Comparison of ENCODE assay signal across 9 cellular contexts in the genomic region with DNA sequence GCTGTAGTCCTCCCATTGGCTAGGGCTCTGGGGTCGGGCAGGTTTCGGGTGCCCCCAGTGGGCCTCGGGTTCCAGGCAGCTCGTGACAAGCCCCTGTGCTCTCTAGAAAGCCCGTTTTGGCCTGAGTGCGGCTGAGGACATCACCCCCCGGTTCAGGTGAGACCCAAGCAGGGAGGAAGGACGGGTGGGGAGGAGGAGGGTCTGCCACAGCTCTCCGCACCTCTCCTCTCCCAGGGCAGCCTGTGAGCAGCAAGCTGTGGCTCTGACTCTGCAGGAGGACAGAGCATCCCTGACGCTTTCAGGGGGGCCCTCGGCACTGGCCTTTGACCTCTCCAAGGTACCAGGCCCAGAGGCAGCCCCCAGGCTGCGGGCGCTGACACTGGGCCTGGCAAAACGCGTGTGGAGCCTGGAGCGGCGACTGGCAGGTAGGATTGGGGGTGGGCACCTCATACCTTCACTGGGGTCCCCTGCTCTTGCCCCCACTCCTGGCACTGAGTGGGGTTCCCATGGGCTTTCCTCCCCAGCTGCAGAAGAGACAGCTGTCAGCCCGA. TPM values are rescaled to one million over a fixed set of nuclear protein-coding genes. Genes with fewer than 3 reads are reported as not detected.
A peak's percentile ranks its signal among the peaks of the same experiment; 100 is the strongest.
DNase-seq lines count a peak whose midpoint lies in the region; ATAC-seq and TF ChIP-seq lines count a peak whose summit lies in the region.
"Had no signal": no experiment of that assay in that cellular context is flagged by ENCODE, and none has a peak within 500 bp of the region (broad histone marks: within the 10 kb centered on the region; RNA-seq: fewer than 3 reads in every experiment).

No MANE protein-coding gene starts in this region.

- peaks cover 7% of the 10 kb centered on the region for H3K36me3 Mint-ChIP-seq in activated naive CD4-positive, alpha-beta T cell treated with anti-CD3 and anti-CD28 coated beads, Interleukin-2, amount 10 ng/mL, durations not matched to agents 7 days and 5 days

- H3K9me3 ChIP-seq in lower lobe of right lung: no peaks in the 10 kb centered on the region
- H3K9me3 ChIP-seq in upper lobe of right lung: no peaks in the 10 kb centered on the region

- peak overlapping the region; percentile 44 for H3K27ac ChIP-seq in angular gyrus (ENCODE audit: low read depth, low read length)
- H3K27ac ChIP-seq in lower lobe of right lung: peak overlapping the region; percentile 85
- peak overlapping the region; percentile 85 for H3K27ac ChIP-seq in upper lobe of right lung

- H3K27me3 Mint-ChIP-seq in activated naive CD4-positive, alpha-beta T cell treated with anti-CD3 and anti-CD28 coated beads, Interleukin-2, amount 10 ng/mL, durations not matched to agents 7 days and 5 days: peaks cover 51% of the 10 kb centered on the region

- peaks cover 45% of the 10 kb centered on the region for H3K4me1 Mint-ChIP-seq in activated naive CD4-positive, alpha-beta T cell treated with anti-CD3 and anti-CD28 coated beads, Interleukin-2, amount 10 ng/mL, durations not matched to agents 7 days and 5 days

- H3K4me3 ChIP-seq in lower lobe of right lung (peak overlapping the region; percentile 90), upper lobe of right lung (peak overlapping the region; percentile 84)

- H3K4me3 Mint-ChIP-seq in activated naive CD4-positive, alpha-beta T cell treated with anti-CD3 and anti-CD28 coated beads, Interleukin-2, amount 10 ng/mL, durations not matched to agents 7 days and 5 days: peak overlapping the region; percentile 82

- H3K9me3 Mint-ChIP-seq in activated naive CD4-positive, alpha-beta T cell treated with anti-CD3 and anti-CD28 coated beads, Interleukin-2, amount 10 ng/mL, durations not matched to agents 7 days and 5 days: no peaks in the 10 kb centered on the region

- H3K27ac Mint-ChIP-seq in activated naive CD4-positive, alpha-beta T cell treated with anti-CD3 and anti-CD28 coated beads, Interleukin-2, amount 10 ng/mL, durations not matched to agents 7 days and 5 days: peak overlapping the region; percentile 82

- H3K27me3 ChIP-seq in lower lobe of right lung (ENCODE audit: low read depth): no peaks in the 10 kb centered on the region
- no peaks in the 10 kb centered on the region for H3K27me3 ChIP-seq in upper lobe of right lung

- no peak for DNase-seq in activated naive CD4-positive, alpha-beta T cell treated with anti-CD3 and anti-CD28 coated beads, Interleukin-2, amount 10 ng/mL, durations not matched to agents 7 days and 5 days
- DNase-seq in activated naive CD4-positive, alpha-beta T cell (lab: John Stamatoyannopoulos, UW): no peak
- DNase-seq in lower lobe of right lung (no peak), upper lobe of right lung (no peak), NCI-H2171 treated with DMSO at 0.1 percent for 48 hours (lab: John Stamatoyannopoulos, UW) (no peak)

- intact Hi-C loops in lower lobe of right lung (cut with DNase I) (no loop called here), upper lobe of right lung (cut with DNase I) (no loop called here)

- CTCF ChIA-PET in activated naive CD4-positive, alpha-beta T cell treated with anti-CD3 and anti-CD28 coated beads, Interleukin-2, amount 10 ng/mL, durations not matched to agents 7 days and 5 days (lab: Charles Lee): interaction anchor here (0.9 to 2.3 kb wide), 5 partner anchors 17 to 74 kb away, joined by 3 to 9 read pairs (median 4); no protein-coding TSS in a partner anchor

- H3K36me3 ChIP-seq in lower lobe of right lung (peaks cover 16% of the 10 kb centered on the region), upper lobe of right lung (peaks cover 13% of the 10 kb centered on the region)

- no peak for TF ChIP-seq CTCF in lower lobe of right lung (IDR thresholded peaks at IDR 0.05)
- TF ChIP-seq CTCF in upper lobe of right lung (IDR thresholded peaks at IDR 0.05): no peak

- H3K4me1 ChIP-seq in lower lobe of right lung (peaks cover 60% of the 10 kb centered on the region), upper lobe of right lung (peaks cover 47% of the 10 kb centered on the region)

- ATAC-seq in lower lobe of right lung (no peak), upper lobe of right lung (no peak), GM21825 (IDR thresholded peaks at IDR 0.05; ENCODE audit: unreplicated experiment) (no peak), HG03457 (IDR thresholded peaks at IDR 0.05; ENCODE audit: unreplicated experiment) (no peak)

RNA-seq across cellular contexts. Expression of a gene that starts 0.7 kb away (rescaled TPM):
- total RNA-seq in lower lobe of right lung (45.1 TPM), upper lobe of right lung (53.1 TPM)

RNA-seq across cellular contexts. Expression of a gene that starts 3.5 kb away (rescaled TPM):
- 49.3 TPM for total RNA-seq in lower lobe of right lung
- 80.7 TPM for total RNA-seq in upper lobe of right lung

RNA-seq across cellular contexts. Expression of a gene that starts 10.1 kb away (rescaled TPM):
- total RNA-seq in lower lobe of right lung (1.9 TPM), upper lobe of right lung (5.1 TPM)
- total RNA-seq: RPMI7951 had no signal

RNA-seq across cellular contexts. Expression of a gene that starts 15.6 kb away (rescaled TPM):
- total RNA-seq in lower lobe of right lung: 225 TPM
- total RNA-seq in upper lobe of right lung: 477 TPM

RNA-seq across cellular contexts. Expression of a gene that starts 35.1 kb away (rescaled TPM):
- total RNA-seq in lower lobe of right lung: 45.0 TPM
- total RNA-seq in upper lobe of right lung: 44.3 TPM
